Comparison of ENCODE assay signal across 26 cellular contexts in the genomic region with DNA sequence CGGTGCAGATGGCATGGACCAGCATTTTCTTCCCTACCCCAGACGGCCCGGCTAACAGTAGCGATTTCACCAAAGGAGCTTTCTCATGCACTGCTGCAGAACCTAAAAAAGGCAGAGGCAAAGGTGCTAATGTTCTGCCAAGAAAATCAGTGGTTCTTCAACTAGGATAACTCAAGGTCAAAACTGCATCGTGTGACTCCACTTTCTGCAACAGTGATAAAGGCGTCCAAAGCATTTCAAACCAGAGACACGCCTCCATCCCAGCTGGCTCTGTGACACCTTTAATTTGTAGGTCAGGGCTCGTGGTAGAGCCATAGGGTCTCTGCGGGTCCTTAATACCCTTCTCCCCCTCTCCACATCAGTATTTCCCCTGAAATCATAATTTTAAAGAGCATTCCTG.
"Had no signal": no experiment of that assay in that cellular context is flagged by ENCODE, and none has a peak within 500 bp of the region (broad histone marks: within the 10 kb centered on the region; RNA-seq: fewer than 3 reads in every experiment).

No MANE protein-coding gene starts in this region.

- H3K36me3 Mint-ChIP-seq: activated naive CD4-positive, alpha-beta T cell treated with anti-CD3 and anti-CD28 coated beads, Interleukin-2, amount 50 U/mL, for 72 hours had no signal

- H3K4me3 Mint-ChIP-seq: activated B cell treated with CpG ODN at 0.5 μM for 24 hours; activated CD8-positive, alpha-beta T cell treated with anti-CD3 and anti-CD28 coated beads for 36 hours; activated naive CD8-positive, alpha-beta T cell treated with anti-CD3 and anti-CD28 coated beads, Interleukin-2, amount 50 U/mL, for 24 hours; activated T-cell treated with anti-CD3 and anti-CD28 coated beads, Interleukin-2, amount 50 U/mL, for 24 hours; activated T-helper 1 cell treated with anti-CD3 and anti-CD28 coated beads, Interleukin-12 subunit alpha, Interleukin-12 subunit beta, Interleukin-2, Interleukin-4 antibody, amounts not matched to agents 30 ng/mL and 10 ng/mL and 1 ng/mL, durations not matched to agents 14 hours and 24 hours and 36 hours; T-helper 1 cell treated with Interleukin-12 subunit alpha and Interleukin-12 subunit beta and Interleukin-4 antibody, amounts not matched to agents 30 μg/mL and 1 μg/mL, for 36 hours had no signal

- H3K4me1 ChIP-seq: ascending aorta, body of pancreas, Peyer's patch had no signal

- H3K9me3 ChIP-seq: ascending aorta, body of pancreas, Peyer's patch had no signal

- ATAC-seq: activated CD8-positive, alpha-beta T cell treated with anti-CD3 and anti-CD28 coated beads for 36 hours; activated naive CD4-positive, alpha-beta T cell treated with anti-CD3 and anti-CD28 coated beads, Interleukin-2, amount 50 U/mL, for 72 hours; activated naive CD8-positive, alpha-beta T cell treated with anti-CD3 and anti-CD28 coated beads, Interleukin-2, amount 50 U/mL, for 24 hours; body of pancreas; K562 had no signal

- DNase-seq: activated B cell treated with CpG ODN at 0.5 μM for 24 hours; activated CD4-positive, alpha-beta T cell treated with anti-CD3 and anti-CD28 coated beads, Interleukin-2, amount 50 U/mL, for 1 hour; activated CD8-positive, alpha-beta T cell treated with anti-CD3 and anti-CD28 coated beads for 36 hours; activated effector memory CD4-positive, alpha-beta T cell treated with Interleukin-2 at 50 U/mL for 16 hours; activated naive CD4-positive, alpha-beta T cell; activated naive CD8-positive, alpha-beta T cell treated with anti-CD3 and anti-CD28 coated beads, Interleukin-2, amount 50 U/mL, for 24 hours; activated T-cell treated with anti-CD3 and anti-CD28 coated beads, Interleukin-2, amount 50 U/mL, for 24 hours; amniotic stem cell; body of pancreas; Karpas-422; MM.1S; NCI-H1105; NCI-H1436; NCI-H1694 treated with DMSO at 0.1 percent for 48 hours; NCI-H2029 treated with DMSO at 0.1 percent for 48 hours; NCI-H446; NCI-H524; Peyer's patch; SHP77 treated with DMSO at 0.1 percent for 48 hours; T-helper 9 cell had no signal

- H3K4me3 ChIP-seq: ascending aorta, body of pancreas, K562, Peyer's patch had no signal

- H3K27ac ChIP-seq: ascending aorta, body of pancreas, Peyer's patch, RWPE1 had no signal

- H3K36me3 ChIP-seq: ascending aorta, Peyer's patch had no signal

- H3K27me3 ChIP-seq: ascending aorta, body of pancreas, Peyer's patch had no signal

- H3K27ac Mint-ChIP-seq: activated B cell treated with CpG ODN at 0.5 μM for 24 hours; activated CD8-positive, alpha-beta T cell treated with anti-CD3 and anti-CD28 coated beads for 36 hours; activated naive CD4-positive, alpha-beta T cell treated with anti-CD3 and anti-CD28 coated beads, Interleukin-2, amount 50 U/mL, for 72 hours; activated naive CD8-positive, alpha-beta T cell treated with anti-CD3 and anti-CD28 coated beads, Interleukin-2, amount 50 U/mL, for 24 hours; activated T-cell treated with anti-CD3 and anti-CD28 coated beads, Interleukin-2, amount 50 U/mL, for 24 hours; activated T-helper 1 cell treated with anti-CD3 and anti-CD28 coated beads, Interleukin-12 subunit alpha, Interleukin-12 subunit beta, Interleukin-2, Interleukin-4 antibody, amounts not matched to agents 30 ng/mL and 10 ng/mL and 1 ng/mL, durations not matched to agents 14 hours and 24 hours and 36 hours; T-helper 1 cell treated with Interleukin-12 subunit alpha and Interleukin-12 subunit beta and Interleukin-4 antibody, amounts not matched to agents 30 μg/mL and 1 μg/mL, for 36 hours had no signal

- H3K9me3 Mint-ChIP-seq: activated B cell treated with CpG ODN at 0.5 μM for 24 hours; activated CD8-positive, alpha-beta T cell treated with anti-CD3 and anti-CD28 coated beads for 36 hours; activated naive CD4-positive, alpha-beta T cell treated with anti-CD3 and anti-CD28 coated beads, Interleukin-2, amount 50 U/mL, for 72 hours; activated naive CD8-positive, alpha-beta T cell treated with anti-CD3 and anti-CD28 coated beads, Interleukin-2, amount 50 U/mL, for 24 hours; activated T-cell treated with anti-CD3 and anti-CD28 coated beads, Interleukin-2, amount 50 U/mL, for 24 hours; activated T-helper 1 cell treated with anti-CD3 and anti-CD28 coated beads, Interleukin-12 subunit alpha, Interleukin-12 subunit beta, Interleukin-2, Interleukin-4 antibody, amounts not matched to agents 30 ng/mL and 10 ng/mL and 1 ng/mL, durations not matched to agents 14 hours and 24 hours and 36 hours; T-helper 1 cell treated with Interleukin-12 subunit alpha and Interleukin-12 subunit beta and Interleukin-4 antibody, amounts not matched to agents 30 μg/mL and 1 μg/mL, for 36 hours had no signal
